13 cellular contexts compared by ENCODE assay signal in the genomic region with DNA sequence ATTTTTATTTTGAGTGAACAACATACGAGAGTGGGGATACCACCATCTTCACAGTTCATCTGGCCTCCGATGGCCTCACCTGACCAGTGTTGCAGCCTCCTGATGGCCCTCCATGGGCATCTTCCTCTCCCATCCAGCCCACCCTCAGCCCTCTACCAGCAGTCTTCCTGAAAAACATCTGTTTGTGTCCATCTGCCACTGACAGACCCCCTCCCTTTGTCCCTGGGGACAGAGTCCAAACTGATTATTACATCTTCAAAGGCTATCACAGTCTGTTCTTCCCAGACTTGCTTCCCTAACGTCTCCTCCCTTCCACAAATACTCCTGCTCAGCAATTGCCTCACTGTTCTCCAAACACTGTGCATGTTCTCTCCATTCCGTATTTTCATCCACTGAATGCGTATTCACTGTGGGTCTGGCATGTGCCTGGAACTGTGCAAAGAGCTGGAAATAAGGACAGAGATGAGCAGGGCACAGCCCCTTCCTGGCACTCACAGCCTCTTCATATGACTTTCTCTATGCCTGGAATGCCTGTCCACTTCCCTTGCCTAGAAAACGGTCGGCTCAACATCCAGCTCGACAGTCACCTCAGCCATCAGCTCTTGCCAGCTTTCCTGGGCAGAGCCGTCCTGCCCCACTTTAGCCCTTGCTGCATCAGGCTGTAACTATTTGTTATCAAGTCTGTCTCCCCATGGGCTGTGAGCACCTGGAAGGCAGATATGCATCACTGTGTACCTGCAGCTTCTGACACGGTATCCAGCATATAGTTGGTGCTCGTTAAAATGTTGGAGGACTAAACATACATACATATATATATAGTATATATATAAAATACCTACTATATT.
"Had no signal": no experiment of that assay in that cellular context is flagged by ENCODE, and none has a peak within 500 bp of the region (broad histone marks: within the 10 kb centered on the region; RNA-seq: fewer than 3 reads in every experiment).

No MANE protein-coding gene starts in this region.

- H3K4me3 ChIP-seq: left lung, tibial nerve, vagina had no signal

- H3K27ac ChIP-seq: left lung, tibial nerve, vagina had no signal

- H3K27ac Mint-ChIP-seq: activated B cell treated with CpG ODN at 0.5 μM for 24 hours; activated T-helper 2 cell treated with anti-CD3 and anti-CD28 coated beads, Interferon-gamma antibody, Interleukin-2, Interleukin-4, amounts not matched to agents 10 μg/mL and 5 μg/mL and 100 μg/mL, durations not matched to agents 14 hours and 24 hours and 36 hours; stimulated activated naive B cell treated with anti-CD40 and anti-IgM and Interleukin-4, amounts not matched to agents 10 μg/mL and 1 μg/mL and 100 μg/mL, for 72 hours; T-helper 2 cell treated with Interferon-gamma antibody and Interleukin-4, amounts not matched to agents 5 μg/mL and 100 μg/mL, for 36 hours had no signal

- H3K4me1 ChIP-seq: vagina had no signal

- ATAC-seq: esophagus mucosa; left lung; natural killer cell; stimulated activated naive B cell treated with anti-CD40 and anti-IgM and Interleukin-4, amounts not matched to agents 10 μg/mL and 1 μg/mL and 100 μg/mL, for 72 hours had no signal

- H3K36me3 Mint-ChIP-seq: natural killer cell; stimulated activated naive B cell treated with anti-CD40 and anti-IgM and Interleukin-4, amounts not matched to agents 10 μg/mL and 1 μg/mL and 100 μg/mL, for 72 hours had no signal

- H3K4me3 Mint-ChIP-seq: activated B cell treated with CpG ODN at 0.5 μM for 24 hours; natural killer cell; stimulated activated naive B cell treated with anti-CD40 and anti-IgM and Interleukin-4, amounts not matched to agents 10 μg/mL and 1 μg/mL and 100 μg/mL, for 72 hours; T-helper 2 cell treated with Interferon-gamma antibody and Interleukin-4, amounts not matched to agents 5 μg/mL and 100 μg/mL, for 36 hours had no signal

- H3K9me3 ChIP-seq: left lung, tibial nerve, vagina had no signal

- DNase-seq: activated B cell treated with CpG ODN at 0.5 μM for 24 hours; activated CD4-positive, alpha-beta T cell treated with anti-CD3 and anti-CD28 coated beads for 48 hours; hippocampal formation; kidney; left lung; natural killer cell; stimulated activated CD4-positive, alpha-beta T cell treated with anti-CD3 and anti-CD28 coated beads, Interleukin-2, amount 100 ng/mL, for 48 hours; stimulated activated naive B cell treated with anti-CD40 and anti-IgM and Interleukin-4, amounts not matched to agents 10 μg/mL and 1 μg/mL and 100 μg/mL, for 72 hours had no signal

- FAIRE-seq: kidney had no signal

- H3K27me3 ChIP-seq: vagina had no signal

- H3K36me3 ChIP-seq: left lung, tibial nerve, vagina had no signal

- H3K9me3 Mint-ChIP-seq: activated B cell treated with CpG ODN at 0.5 μM for 24 hours; activated T-helper 2 cell treated with anti-CD3 and anti-CD28 coated beads, Interferon-gamma antibody, Interleukin-2, Interleukin-4, amounts not matched to agents 10 μg/mL and 5 μg/mL and 100 μg/mL, durations not matched to agents 14 hours and 24 hours and 36 hours; natural killer cell; stimulated activated naive B cell treated with anti-CD40 and anti-IgM and Interleukin-4, amounts not matched to agents 10 μg/mL and 1 μg/mL and 100 μg/mL, for 72 hours; T-helper 2 cell treated with Interferon-gamma antibody and Interleukin-4, amounts not matched to agents 5 μg/mL and 100 μg/mL, for 36 hours had no signal
